ENCODE assay signal across 8 cellular contexts in the genomic region with DNA sequence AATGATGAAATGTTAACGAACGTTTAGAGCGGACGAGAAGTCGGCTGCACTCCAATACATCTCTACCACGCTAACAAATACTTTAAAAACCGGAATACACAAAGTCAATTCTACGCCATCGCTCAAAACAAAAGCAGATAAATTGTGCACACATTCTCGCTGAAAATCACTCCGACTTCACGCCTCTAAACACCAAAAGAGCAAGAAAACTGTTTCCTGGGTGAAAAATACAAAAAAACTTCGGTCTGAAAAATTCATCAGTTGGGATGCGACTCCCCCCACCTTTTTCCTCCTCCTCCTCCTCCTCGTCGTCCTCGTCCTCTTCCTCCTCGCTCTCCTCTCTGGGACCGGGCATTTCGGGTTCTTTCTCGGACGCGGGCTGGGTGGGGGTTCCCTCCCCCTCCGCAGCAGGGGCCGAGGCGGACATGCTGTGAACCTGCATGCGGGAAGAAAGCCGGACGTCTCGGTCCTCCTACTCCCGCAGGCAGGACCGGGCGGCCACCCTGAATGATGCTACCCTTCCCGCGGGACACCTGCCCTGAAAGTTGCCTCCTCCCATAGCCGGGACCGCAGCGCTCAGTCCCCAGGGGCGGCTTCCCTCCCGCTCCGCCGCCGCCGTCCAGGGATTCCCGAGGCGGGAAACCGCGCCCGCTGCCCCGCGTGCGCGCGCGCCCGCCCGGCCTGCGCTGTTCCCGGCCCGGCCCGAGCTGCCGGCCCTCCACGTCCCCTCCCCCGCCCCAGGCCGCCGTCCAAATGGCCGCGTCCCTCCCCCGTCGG. TPM values are rescaled to one million over a fixed set of nuclear protein-coding genes. Genes with fewer than 3 reads are reported as not detected.
DNase-seq lines count a peak whose midpoint lies in the region; ATAC-seq and TF ChIP-seq lines count a peak whose summit lies in the region.

No MANE protein-coding gene starts in this region.

- peak overlapping the region; percentile 99 for H3K9ac ChIP-seq in HCT116 (ENCODE audit: low read length)

- H3K9me2 ChIP-seq in HCT116 (ENCODE audit: insufficient read depth): no peaks in the 10 kb centered on the region

- 0% methylated on average over 32 to 37 of the region's 70 CpGs for WGBS in testis, 2 donors

- H3K36me3 ChIP-seq in HCT116 (ENCODE audit: control insufficient read depth in 1 of 2, insufficient read depth in 2 of 2, low read length in 2 of 2): peaks cover 2 to 21% of the 10 kb centered on the region in 2 experiments; a peak in 2 of 4 replicates
- H3K36me3 ChIP-seq in mucosa of descending colon (ENCODE audit: low read depth): no peaks in the 10 kb centered on the region
- no peaks in the 10 kb centered on the region for H3K36me3 ChIP-seq in testis (ENCODE audit: low read depth, missing control alignments)

- TF ChIP-seq CTCF in HCT116 (IDR thresholded peaks at IDR 0.05 in 2 of 3, conservative IDR thresholded peaks at IDR 0.05 in 1 of 3; ENCODE audit: borderline replicate concordance in 1 of 3, insufficient read depth in 1 of 3, low read depth in 2 of 3, low read length in 2 of 3) (no peak), mucosa of descending colon (IDR thresholded peaks at IDR 0.05) (no peak), testis (IDR thresholded peaks at IDR 0.05) (no peak)

- H3K4me2 ChIP-seq in HCT116 (ENCODE audit: low read length): peak overlapping the region; percentile 81

- ATAC-seq in HCT116 (peak; percentile 73), esophagus mucosa (peak; percentile 68), mucosa of descending colon (peak; percentile 83)

- POLR2A ChIA-PET in HCT116 (lab: Charles Lee): interaction anchor here (0.9 to 1.0 kb wide), 2 partner anchors 10 to 664 kb away, joined by 3 read pairs; partner anchors contain the start of gene FAM8A1

- H2AFZ ChIP-seq in HCT116 (ENCODE audit: low read depth, low read length, poor library complexity, severe bottlenecking): no peak overlapping the region

- H3K4me3 ChIP-seq in HCT116 (replicated peaks in 1 of 2; ENCODE audit: low read depth in 1 of 2, low read length in 2 of 2): peak overlapping the region; percentile 79 to 91
- peak overlapping the region; percentile 62 for H3K4me3 ChIP-seq in mucosa of descending colon
- H3K4me3 ChIP-seq in testis: peak overlapping the region; percentile 88 to 99

- H3K4me1 ChIP-seq in HCT116 (ENCODE audit: control insufficient read depth in 1 of 2, insufficient read depth in 2 of 2, low read length in 2 of 2) (peaks cover 21 to 47% of the 10 kb centered on the region in 2 experiments), mucosa of descending colon (ENCODE audit: low read depth) (peaks cover 14% of the 10 kb centered on the region), testis (peaks cover 5% of the 10 kb centered on the region)

- no TSS peak for BruUV-seq in HCT116 (replicated peaks; lab: Mats Ljungman, UMichigan)

- H3K27me3 ChIP-seq in HCT116 (ENCODE audit: insufficient read depth, low read length) (no peaks in the 10 kb centered on the region), testis (no peaks in the 10 kb centered on the region)

- DNase-seq in NCI-H2029 (lab: John Stamatoyannopoulos, UW) (peak; percentile 82), NCI-H2029 treated with DMSO at 0.1 percent for 48 hours (lab: John Stamatoyannopoulos, UW) (no peak), HCT116 (ENCODE audit: low read depth, low spot score) (no peak), NAMALWA (ENCODE audit: low spot score) (peak; percentile 60), mucosa of descending colon (peak; percentile 68 to 84 (median 78)), testis (peak; percentile 67)
- peak; percentile 75 for DNase-seq in activated CD8-positive, alpha-beta memory T cell treated with anti-CD3 and anti-CD28 coated beads, Interleukin-2, amount 50 U/mL, for 48 hours

- H3K9me3 ChIP-seq in HCT116 (ENCODE audit: control insufficient read depth in 1 of 2, insufficient read depth in 1 of 2, low read depth in 1 of 2, low read length in 2 of 2): no peaks in the 10 kb centered on the region
- no peaks in the 10 kb centered on the region for H3K9me3 ChIP-seq in mucosa of descending colon
- H3K9me3 ChIP-seq in testis: no peaks in the 10 kb centered on the region

- no peak for TF ChIP-seq POLR2A in HCT116 (IDR thresholded peaks at IDR 0.05; ENCODE audit: borderline replicate concordance, extremely low read depth, insufficient read depth, insufficient read length)
- TF ChIP-seq POLR2A in testis (IDR thresholded peaks at IDR 0.05): no peak

- peak overlapping the region; percentile 85 for H3K27ac ChIP-seq in HCT116 (ENCODE audit: low read depth, low read length)
- peak overlapping the region; percentile 94 to 99 for H3K27ac ChIP-seq in testis

- TF ChIP-seq RAD21 in HCT116 (IDR thresholded peaks at IDR 0.05; ENCODE audit: low read depth): no peak

- H3K79me2 ChIP-seq in HCT116 (ENCODE audit: insufficient read depth, low read length): peaks cover 54% of the 10 kb centered on the region

- intact Hi-C loops in HCT116 (cut with micrococcal nuclease) (loop anchor here (1.0 kb wide), 1 partner anchor 241 kb away; no protein-coding TSS in a partner anchor), mucosa of descending colon (cut with DNase I, micrococcal nuclease) (no loop called here), testis (cut with DNase I; ENCODE audit: low total_unique reads) (no loop called here)

- peaks cover 15% of the 10 kb centered on the region; the same call in 1 of the 2 replicates for H4K20me1 ChIP-seq in HCT116 (ENCODE audit: insufficient read depth)

- RAD21 ChIA-PET in HCT116 (lab: Charles Lee; ENCODE audit: low non-redundant PET in 1 of 2, low total read pairs in 2 of 2, uncharacterized antibody in 2 of 2, unreplicated experiment in 2 of 2): no interaction called here

- CTCF ChIA-PET in HCT116 (lab: Charles Lee): interaction anchor here (0.6 kb wide), 1 partner anchor 276 kb away, joined by 3 read pairs; the partner anchor contains the start of gene KIF13A

TF ChIP-seq in HCT116, 20 proteins besides CTCF, POLR2A, EP300 and RAD21:
- TF ChIP-seq EZH2 (IDR thresholded peaks at IDR 0.05): no peak
- TF ChIP-seq SIN3A (IDR thresholded peaks at IDR 0.05; ENCODE audit: low read depth): no peak
- TF ChIP-seq TCF7L2 (IDR thresholded peaks at IDR 0.05; ENCODE audit: borderline replicate concordance, extremely low read depth, insufficient read depth, insufficient read length): no peak
- TF ChIP-seq ZNF274 (IDR thresholded peaks at IDR 0.05; ENCODE audit: low read depth, low read length): no peak
- TF ChIP-seq SRF (IDR thresholded peaks at IDR 0.05; ENCODE audit: low read depth): no peak
- no peak for TF ChIP-seq ELF1 (IDR thresholded peaks at IDR 0.05; ENCODE audit: borderline replicate concordance, low read depth)
- no peak for TF ChIP-seq EZH2phosphoT487 (IDR thresholded peaks at IDR 0.05; ENCODE audit: borderline replicate concordance)
- no peak for TF ChIP-seq CEBPB (IDR thresholded peaks at IDR 0.05; ENCODE audit: low read depth)
- no peak for TF ChIP-seq YY1 (IDR thresholded peaks at IDR 0.05; ENCODE audit: extremely low read depth, insufficient replicate concordance, low read depth, low read length)

RNA-seq across cellular contexts. Expression of gene DEK, which starts 0.6 kb away (rescaled TPM):
- total RNA-seq in HCT116 (2021; ENCODE audit: unreplicated experiment) (108 TPM), esophagus mucosa (69.1 TPM), mucosa of descending colon (100 to 1,000 TPM in 1 of 3 donors, 10 to 100 TPM in 2; 75.6 to 123 (median 85.0) TPM), testis (10 to 100 TPM; 53.8 to 65.2 TPM)
- polyA plus RNA-seq in HCT116 (2012): 23.7 and 37.0 TPM in 2 replicates
- 14.0 TPM for polyA plus RNA-seq in testis (ENCODE audit: insufficient read depth, low read depth, low replicate concordance)

Comparison
In these comparisons a context has a peak if more than half of its experiments do, and no peak if none do; other contexts are left out.
1. DNase-seq: peak in NCI-H2029 (single experiment), NAMALWA (single experiment), activated CD8-positive, alpha-beta memory T cell treated with anti-CD3 and anti-CD28 coated beads, Interleukin-2, amount 50 U/mL, for 48 hours (single experiment), mucosa of descending colon (3 of 3) and testis (single experiment); none in NCI-H2029 treated with DMSO at 0.1 percent for 48 hours (single experiment) and HCT116 (single experiment).
2. Peak in every context shown above with its lines, with median percentiles within 50 percentile points of each other: ATAC-seq and H3K4me3 ChIP-seq.